In genomic region chr20:59525500-59526241, GRCh38 we compare ENCODE assay signal across 8 cellular contexts.
DNase-seq lines count a peak whose midpoint lies in the region; ATAC-seq, FAIRE-seq and TF ChIP-seq lines count a peak whose summit lies in the region.

No MANE protein-coding gene starts in this region.

- intact Hi-C loops in Calu3 (cut with micrococcal nuclease; ENCODE audit: unreplicated experiment) = loop anchor here (1.0 kb wide), 1 partner anchor 10 kb away; no protein-coding TSS in a partner anchor

- no peak overlapping the region for H3K4me3 ChIP-seq in HAP-1
- H3K4me3 ChIP-seq in hepatocyte = no peak overlapping the region
- no peak overlapping the region for H3K4me3 ChIP-seq in small intestine (ENCODE audit: low read depth in 1 of 2, low read length in 2 of 2)
- no peak overlapping the region for H3K4me3 ChIP-seq in effector memory CD4-positive, alpha-beta T cell (ENCODE audit: insufficient read depth, low read depth, low read length, poor library complexity, severe bottlenecking)

- H3K9me3 ChIP-seq in HAP-1 = no peaks in the 10 kb centered on the region
- no peaks in the 10 kb centered on the region for H3K9me3 ChIP-seq in hepatocyte (ENCODE audit: low read depth)
- H3K9me3 ChIP-seq in small intestine (ENCODE audit: control insufficient read depth, low read depth) = no peaks in the 10 kb centered on the region
- H3K9me3 ChIP-seq in effector memory CD4-positive, alpha-beta T cell (ENCODE audit: control insufficient read depth, low read length) = no peaks in the 10 kb centered on the region

- no peaks in the 10 kb centered on the region for H3K9me2 ChIP-seq in hepatocyte (replicated peaks; ENCODE audit: insufficient read depth)

- no peaks in the 10 kb centered on the region for H3K4me1 Mint-ChIP-seq in Calu3 (ENCODE audit: low read depth, unreplicated experiment)

- H3K36me3 ChIP-seq in HAP-1 (replicated peaks) = no peaks in the 10 kb centered on the region
- no peaks in the 10 kb centered on the region for H3K36me3 ChIP-seq in hepatocyte (replicated peaks; ENCODE audit: insufficient read depth, low read depth)
- H3K36me3 ChIP-seq in small intestine (ENCODE audit: control insufficient read depth in 2 of 2, insufficient read depth in 2 of 2, low read length in 2 of 2) = no peaks in the 10 kb centered on the region
- no peaks in the 10 kb centered on the region for H3K36me3 ChIP-seq in effector memory CD4-positive, alpha-beta T cell (ENCODE audit: control insufficient read depth, insufficient read depth, low read length)

- no peak overlapping the region for H2AFZ ChIP-seq in hepatocyte

- H3K36me3 Mint-ChIP-seq in Calu3 (ENCODE audit: insufficient read depth, unreplicated experiment) = no peaks in the 10 kb centered on the region

- no peaks in the 10 kb centered on the region for H3K9me3 Mint-ChIP-seq in Calu3 (ENCODE audit: low read depth, unreplicated experiment)

- H3K27me3 ChIP-seq in HAP-1 (ENCODE audit: low read depth) (peaks cover 10% of the 10 kb centered on the region), hepatocyte (peaks cover 71% of the 10 kb centered on the region), small intestine (ENCODE audit: control insufficient read depth in 2 of 2, insufficient read depth in 2 of 2, low read length in 2 of 2) (peaks cover 0 to 7% of the 10 kb centered on the region in 2 donors)
- H3K27me3 ChIP-seq in effector memory CD4-positive, alpha-beta T cell (replicated peaks; ENCODE audit: control insufficient read depth, insufficient read depth, low read length, poor library complexity, severe bottlenecking) = peaks cover 32% of the 10 kb centered on the region

- CTCF ChIA-PET in Calu3 (lab: Charles Lee) = interaction anchor here (1.1 kb wide), 1 partner anchor 11 kb away, joined by 3 read pairs; no protein-coding TSS in a partner anchor

- no peaks in the 10 kb centered on the region for H3K4me1 ChIP-seq in HAP-1
- no peaks in the 10 kb centered on the region for H3K4me1 ChIP-seq in hepatocyte (ENCODE audit: insufficient read depth)
- H3K4me1 ChIP-seq in small intestine (ENCODE audit: control insufficient read depth in 2 of 2, insufficient read depth in 1 of 2, low read depth in 1 of 2, low read length in 1 of 2) = no peaks in the 10 kb centered on the region
- H3K4me1 ChIP-seq in effector memory CD4-positive, alpha-beta T cell (ENCODE audit: control insufficient read depth, insufficient read depth, low read length, poor library complexity, severe bottlenecking) = peaks cover 4% of the 10 kb centered on the region

- H4K20me1 ChIP-seq in hepatocyte (ENCODE audit: insufficient read depth, poor library complexity, severe bottlenecking) = no peaks in the 10 kb centered on the region

- in situ Hi-C loops in HAP-1 (cut with MboI; ENCODE audit: low sequenced_read_pairs) = no loop called here

- peaks cover 92% of the 10 kb centered on the region for H3K27me3 Mint-ChIP-seq in Calu3 (ENCODE audit: unreplicated experiment)

- DNase-seq in Calu3 (peak; percentile 81), HAP-1 (ENCODE audit: low spot score in 2 of 2) (peak; percentile 46 to 82), NCI-H526 treated with DMSO at 0.1 percent for 48 hours (lab: John Stamatoyannopoulos, UW) (peak; percentile 67), amniotic epithelial cell (ENCODE audit: low read depth) (peak; percentile 23), hepatocyte (ENCODE audit: low spot score) (peak; percentile 80), small intestine (peak; percentile 31)
- no peak for DNase-seq in effector memory CD4-positive, alpha-beta T cell

- TF ChIP-seq CTCF in Calu3 (IDR thresholded peaks at IDR 0.05; ENCODE audit: unreplicated experiment) = peak; percentile 88
- peak; percentile 87 for TF ChIP-seq CTCF in hepatocyte (IDR thresholded peaks at IDR 0.05; ENCODE audit: poor library complexity)

- H3K27ac ChIP-seq in hepatocyte (no peak overlapping the region), small intestine (ENCODE audit: low read depth in 1 of 2, low read length in 1 of 2) (no peak overlapping the region)
- no peak overlapping the region for H3K27ac ChIP-seq in effector memory CD4-positive, alpha-beta T cell (ENCODE audit: insufficient read depth, low read length, poor library complexity, severe bottlenecking)

- no peak overlapping the region for H3K4me3 Mint-ChIP-seq in Calu3 (ENCODE audit: low read depth, unreplicated experiment)

- FAIRE-seq in small intestine (lab: Jason Lieb, UNC) = no peak

- no peaks in the 10 kb centered on the region for H3K79me2 ChIP-seq in hepatocyte

- WGBS in hepatocyte (ENCODE audit: low lambda C conversion rate, missing lambda C conversion rate) = 14% methylated on average over 31 of the region's 31 CpGs
- 6 to 17% (median 11%) methylated on average over 31 of the region's 31 CpGs for WGBS in small intestine, 3 donors

- no peak overlapping the region for H3K27ac Mint-ChIP-seq in Calu3 (ENCODE audit: unreplicated experiment)

- no TSS peak for BruUV-seq in Calu3 (replicated peaks; lab: Mats Ljungman, UMichigan)

- H3K4me2 ChIP-seq in hepatocyte = no peak overlapping the region

- ATAC-seq in GM21390 (IDR thresholded peaks at IDR 0.05; ENCODE audit: unreplicated experiment) = no peak

Comparison
In these comparisons a context has a peak if more than half of its experiments do, and no peak if none do; other contexts are left out.
1. DNase-seq: peak in Calu3 (single experiment), HAP-1 (2 of 2), NCI-H526 treated with DMSO at 0.1 percent for 48 hours (single experiment), amniotic epithelial cell (single experiment), hepatocyte (single experiment) and small intestine (single experiment); none in effector memory CD4-positive, alpha-beta T cell (0 of 3).